15 cellular contexts compared by ENCODE assay signal in genomic region chr17:76054112-76054476, GRCh38. TPM values are rescaled to one million over a fixed set of nuclear protein-coding genes. Genes with fewer than 3 reads are reported as not detected.
DNase-seq lines count a peak whose midpoint lies in the region; ATAC-seq and TF ChIP-seq lines count a peak whose summit lies in the region.
"Had no signal": no experiment of that assay in that cellular context is flagged by ENCODE, and none has a peak within 500 bp of the region (broad histone marks: within the 10 kb centered on the region; RNA-seq: fewer than 3 reads in every experiment).

No MANE protein-coding gene starts in this region.

- no peaks in the 10 kb centered on the region for H3K9me3 Mint-ChIP-seq in naive thymus-derived CD8-positive, alpha-beta T cell
- H3K9me3 Mint-ChIP-seq: brain had no signal

- peaks cover 70% of the 10 kb centered on the region for H3K36me3 ChIP-seq in A673 (ENCODE audit: insufficient read depth, low read length, poor library complexity, severe bottlenecking)
- H3K36me3 ChIP-seq in mammary epithelial cell (ENCODE audit: insufficient read depth, low read length) = peaks cover 23% of the 10 kb centered on the region
- peaks cover 99% of the 10 kb centered on the region for H3K36me3 ChIP-seq in lower lobe of right lung

- H3K79me2 ChIP-seq in mammary epithelial cell (ENCODE audit: insufficient read depth, low read length) = peaks cover 33% of the 10 kb centered on the region

- no peak for TF ChIP-seq CTCF in A673 (conservative IDR thresholded peaks at IDR 0.05; ENCODE audit: low read depth, low read length)
- TF ChIP-seq CTCF in mammary epithelial cell (conservative IDR thresholded peaks at IDR 0.05 in 1 of 2, IDR thresholded peaks at IDR 0.05 in 1 of 2; ENCODE audit: extremely low read depth in 1 of 2, insufficient read depth in 1 of 2, low read depth in 1 of 2, low read length in 2 of 2) = no peak
- TF ChIP-seq CTCF in lower lobe of right lung (IDR thresholded peaks at IDR 0.05) = no peak

- POLR2A ChIA-PET in A673 (lab: Charles Lee; ENCODE audit: low non-redundant PET) = no interaction called here
- POLR2A ChIA-PET in naive thymus-derived CD8-positive, alpha-beta T cell (lab: Charles Lee) = interaction anchor here (0.8 to 1.6 kb wide), 3 partner anchors 16 to 37 kb away, joined by 3 to 5 read pairs (median 3); no protein-coding TSS in a partner anchor

- peaks cover 4 to 95% (median 22%) of the 10 kb centered on the region in 3 donors for H3K36me3 Mint-ChIP-seq in naive thymus-derived CD8-positive, alpha-beta T cell

- H3K27me3 Mint-ChIP-seq in naive thymus-derived CD8-positive, alpha-beta T cell = no peaks in the 10 kb centered on the region
- H3K27me3 Mint-ChIP-seq: brain had no signal

- H3K27ac ChIP-seq in A673 (ENCODE audit: low read depth, low read length, poor library complexity, severe bottlenecking) (peak overlapping the region; percentile 47), mammary epithelial cell (ENCODE audit: insufficient read depth, low read depth, low read length) (peak overlapping the region; percentile 35), lower lobe of right lung (peak overlapping the region; percentile 71)
- H3K27ac ChIP-seq: right lobe of liver, SK-N-MC had no signal

- peak overlapping the region; percentile 31 for H3K4me2 ChIP-seq in mammary epithelial cell (ENCODE audit: insufficient read depth, low read depth, low read length)

- no peaks in the 10 kb centered on the region for H3K27me3 ChIP-seq in A673 (replicated peaks; ENCODE audit: insufficient read depth, low read depth, low read length, poor library complexity)
- no peaks in the 10 kb centered on the region for H3K27me3 ChIP-seq in mammary epithelial cell (ENCODE audit: insufficient read depth, low read length)
- H3K27me3 ChIP-seq in lower lobe of right lung (ENCODE audit: low read depth) = no peaks in the 10 kb centered on the region
- H3K27me3 ChIP-seq: BE2C, right lobe of liver had no signal

- dilution Hi-C loops in mammary epithelial cell (cut with HindIII; ENCODE audit: low sequenced_read_pairs) = no loop called here

- in situ Hi-C loops in mammary epithelial cell (cut with MboI; ENCODE audit: low sequenced_read_pairs in 2 of 2) = no loop called here

- no peak overlapping the region for H3K4me3 ChIP-seq in A673 (ENCODE audit: low read depth, low read length, poor library complexity, severe bottlenecking)
- H3K4me3 ChIP-seq in mammary epithelial cell (replicated peaks in 1 of 3; ENCODE audit: insufficient read depth in 1 of 3, low read depth in 2 of 3, low read length in 3 of 3) = no peak overlapping the region
- no peak overlapping the region for H3K4me3 ChIP-seq in lower lobe of right lung
- H3K4me3 ChIP-seq: HAP-1, right lobe of liver, SK-N-MC had no signal

- WGBS in mammary epithelial cell (ENCODE audit: low coverage, missing lambda C conversion rate) = 98% methylated on average over 4 of the region's 4 CpGs

- CTCF ChIA-PET in A673 (lab: Charles Lee) = no interaction called here
- CTCF ChIA-PET in mammary epithelial cell (lab: Charles Lee; ENCODE audit: low non-redundant PET) = no interaction called here

- ATAC-seq in lower lobe of right lung = peak; percentile 73 to 74
- ATAC-seq in naive thymus-derived CD8-positive, alpha-beta T cell = no peak
- ATAC-seq: right lobe of liver had no signal

- peaks cover 10% of the 10 kb centered on the region for H3K4me1 ChIP-seq in A673 (ENCODE audit: insufficient read depth, low read length, poor library complexity, severe bottlenecking)
- peaks cover 17% of the 10 kb centered on the region for H3K4me1 ChIP-seq in mammary epithelial cell (ENCODE audit: insufficient read depth, low read length)
- H3K4me1 ChIP-seq in lower lobe of right lung = peaks cover 29% of the 10 kb centered on the region
- H3K4me1 ChIP-seq: BE2C, HAP-1, right lobe of liver had no signal

- BruUV-seq in A673 (replicated peaks; lab: Mats Ljungman, UMichigan) (no TSS peak), mammary epithelial cell (replicated peaks; lab: Mats Ljungman, UMichigan) (no TSS peak)

- no peaks in the 10 kb centered on the region for H4K20me1 ChIP-seq in mammary epithelial cell (ENCODE audit: insufficient read depth, low read length)

- H3K9me3 ChIP-seq in A673 (ENCODE audit: low read depth, low read length, poor library complexity, severe bottlenecking) (no peaks in the 10 kb centered on the region), mammary epithelial cell (replicated peaks; ENCODE audit: insufficient read depth, low read length) (peaks cover 4% of the 10 kb centered on the region), lower lobe of right lung (no peaks in the 10 kb centered on the region)
- H3K9me3 ChIP-seq: BE2C, HAP-1, right lobe of liver had no signal

- H2AFZ ChIP-seq in mammary epithelial cell (ENCODE audit: low read depth, low read length) = no peak overlapping the region

- no peak overlapping the region for H3K4me3 Mint-ChIP-seq in naive thymus-derived CD8-positive, alpha-beta T cell
- H3K4me3 Mint-ChIP-seq: brain had no signal

- DNase-seq in A673 (ENCODE audit: low spot score) = no peak
- DNase-seq in HT1080 (ENCODE audit: low read depth) = peak; percentile 63
- DNase-seq in mammary epithelial cell = peak; percentile 68
- DNase-seq in lower lobe of right lung = no peak
- DNase-seq in cortex of kidney (lab: John Stamatoyannopoulos, UW) = no peak
- no peak for DNase-seq in NCI-H524 (lab: John Stamatoyannopoulos, UW)
- DNase-seq in NCI-H526 (lab: John Stamatoyannopoulos, UW) = no peak
- no peak for DNase-seq in naive thymus-derived CD8-positive, alpha-beta T cell
- DNase-seq: BE2C, NCI-H526 treated with DMSO at 0.1 percent for 48 hours, right lobe of liver had no signal

- H3K4me1 Mint-ChIP-seq in naive thymus-derived CD8-positive, alpha-beta T cell = peaks cover 5 to 23% (median 18%) of the 10 kb centered on the region in 4 donors

- intact Hi-C loops in A673 (cut with micrococcal nuclease; ENCODE audit: unreplicated experiment) (no loop called here), mammary epithelial cell (cut with micrococcal nuclease) (loop anchor here (2.0 kb wide), 1 partner anchor 39 kb away; no protein-coding TSS in a partner anchor), lower lobe of right lung (cut with DNase I) (no loop called here)

- no peak overlapping the region for H3K9ac ChIP-seq in mammary epithelial cell (ENCODE audit: insufficient read depth, low read length)

- H3K27ac Mint-ChIP-seq in naive thymus-derived CD8-positive, alpha-beta T cell = peak overlapping the region in 3 of 10 donors; percentile 24 to 75 (median 35)
- H3K27ac Mint-ChIP-seq: brain had no signal

RNA-seq across cellular contexts. Expression of gene SRP68, which starts 18.2 kb away (rescaled TPM):
- total RNA-seq in A673 (2021) = 96.4 and 101 TPM in 2 replicates
- total RNA-seq in HT1080 (2014; rRNA removed; shearing (Covaris generic)) = 30.5 and 55.3 TPM in 2 replicates
- polyA plus RNA-seq in HT1080 (2015; cell fraction: cytosol; rRNA removed) = 71.7 and 73.3 TPM in 2 replicates
- polyA plus RNA-seq in HT1080 (2015; cell fraction: nucleus; rRNA removed) = 86.6 and 87.1 TPM in 2 replicates
- 100 to 1,000 TPM in 1 of 2 donors, 10 to 100 TPM in 1; 24.5 to 102 TPM for total RNA-seq in mammary epithelial cell
- 63.7 TPM for polyA plus RNA-seq in mammary epithelial cell
- polyA minus RNA-seq in mammary epithelial cell = 88.5 TPM
- 65.0 TPM for total RNA-seq in lower lobe of right lung
- 10 to 100 TPM; 79.7 to 80.5 TPM for total RNA-seq in naive thymus-derived CD8-positive, alpha-beta T cell
- polyA plus RNA-seq in naive thymus-derived CD8-positive, alpha-beta T cell = 10 to 100 TPM; 53.3 to 79.1 (median 64.5) TPM

RNA-seq across cellular contexts. Expression of gene GALR2, which starts 20.5 kb away (rescaled TPM):
- total RNA-seq in A673 (2021) (not detected in 2 replicates), mammary epithelial cell (not detected), lower lobe of right lung (not detected)
- 0.18 TPM in 1 of 2 replicates, not detected in the other for total RNA-seq in HT1080 (2014; rRNA removed; shearing (Covaris generic))
- 0.12 TPM in 1 of 2 replicates, not detected in the other for polyA plus RNA-seq in HT1080 (2015; cell fraction: cytosol; rRNA removed)
- polyA plus RNA-seq in HT1080 (2015; cell fraction: nucleus; rRNA removed) = 0.12 TPM in 1 of 2 replicates, not detected in the other
- polyA plus RNA-seq in mammary epithelial cell = 0.15 TPM
- not detected for polyA minus RNA-seq in mammary epithelial cell
- total RNA-seq in naive thymus-derived CD8-positive, alpha-beta T cell = not detected
- under 1 TPM in 1 of 3 donors, not detected in 2; 0.70 TPM for polyA plus RNA-seq in naive thymus-derived CD8-positive, alpha-beta T cell
- total RNA-seq: mesenteric fat pad had no signal

RNA-seq across cellular contexts. Expression of gene ZACN, which starts 24.9 kb away (rescaled TPM):
- total RNA-seq in A673 (2021) (not detected in 2 replicates), mammary epithelial cell (not detected), lower lobe of right lung (not detected)
- 0.06 and 0.10 TPM in 2 replicates for total RNA-seq in HT1080 (2014; rRNA removed; shearing (Covaris generic))
- polyA plus RNA-seq in HT1080 (2015; cell fraction: cytosol; rRNA removed) = not detected in 2 replicates
- polyA plus RNA-seq in HT1080 (2015; cell fraction: nucleus; rRNA removed) = 0.06 TPM in 1 of 2 replicates, not detected in the other
- polyA plus RNA-seq in mammary epithelial cell = not detected
- polyA minus RNA-seq in mammary epithelial cell = not detected
- under 1 TPM in 1 of 2 experiments, not detected in 1; 0.21 TPM for total RNA-seq in naive thymus-derived CD8-positive, alpha-beta T cell
- polyA plus RNA-seq in naive thymus-derived CD8-positive, alpha-beta T cell = 1 to 10 TPM in 2 of 3 donors, not detected in 1; 1.9 to 4.6 TPM
- total RNA-seq: mesenteric fat pad, right lobe of liver had no signal

RNA-seq across cellular contexts. Expression of gene EVPL, which starts 27.0 kb away (rescaled TPM):
- total RNA-seq in A673 (2021) = 0.15 and 0.21 TPM in 2 replicates
- total RNA-seq in HT1080 (2014; rRNA removed; shearing (Covaris generic)) = 0.03 TPM in 1 of 2 replicates, not detected in the other
- not detected in 2 replicates for polyA plus RNA-seq in HT1080 (2015; cell fraction: cytosol; rRNA removed)
- not detected in 2 replicates for polyA plus RNA-seq in HT1080 (2015; cell fraction: nucleus; rRNA removed)
- total RNA-seq in mammary epithelial cell = 1 to 10 TPM; 1.0 to 6.2 TPM
- 0.46 TPM for polyA plus RNA-seq in mammary epithelial cell
- 0.57 TPM for polyA minus RNA-seq in mammary epithelial cell
- 36.8 TPM for total RNA-seq in lower lobe of right lung
- 1 to 10 TPM; 7.1 to 8.2 TPM for total RNA-seq in naive thymus-derived CD8-positive, alpha-beta T cell
- polyA plus RNA-seq in naive thymus-derived CD8-positive, alpha-beta T cell = 1 to 10 TPM in 1 of 3 donors, under 1 TPM in 1, not detected in 1; 0.74 to 1.6 TPM

RNA-seq across cellular contexts. Expression of gene EXOC7, which starts 49.5 kb away (rescaled TPM):
- total RNA-seq in A673 (2021) (115 and 117 TPM in 2 replicates), mammary epithelial cell (100 to 1,000 TPM; 102 to 111 TPM), lower lobe of right lung (118 TPM)
- 78.6 and 82.7 TPM in 2 replicates for total RNA-seq in HT1080 (2014; rRNA removed; shearing (Covaris generic))
- polyA plus RNA-seq in HT1080 (2015; cell fraction: cytosol; rRNA removed) = 30.3 and 30.7 TPM in 2 replicates
- polyA plus RNA-seq in HT1080 (2015; cell fraction: nucleus; rRNA removed) = 75.8 and 78.8 TPM in 2 replicates
- polyA plus RNA-seq in mammary epithelial cell = 55.8 TPM
- polyA minus RNA-seq in mammary epithelial cell = 98.8 TPM
- total RNA-seq in naive thymus-derived CD8-positive, alpha-beta T cell = 100 to 1,000 TPM; 199 to 210 TPM
- polyA plus RNA-seq in naive thymus-derived CD8-positive, alpha-beta T cell = 10 to 100 TPM; 46.0 to 62.6 (median 49.0) TPM

Comparison
In these comparisons a context has a peak if more than half of its experiments do, and no peak if none do; other contexts are left out.
1. DNase-seq: peak in HT1080 (single experiment) and mammary epithelial cell (single experiment); none in A673 (single experiment), lower lobe of right lung (single experiment), cortex of kidney (single experiment), NCI-H524 (0 of 2), NCI-H526 (0 of 2) and naive thymus-derived CD8-positive, alpha-beta T cell (0 of 10).
2. ATAC-seq: peak in lower lobe of right lung (2 of 2); none in naive thymus-derived CD8-positive, alpha-beta T cell (0 of 2).
3. Peak in every context shown above with its lines, with median percentiles within 50 percentile points of each other: H3K27ac ChIP-seq.